15 cellular contexts compared by ENCODE assay signal in the genomic region with DNA sequence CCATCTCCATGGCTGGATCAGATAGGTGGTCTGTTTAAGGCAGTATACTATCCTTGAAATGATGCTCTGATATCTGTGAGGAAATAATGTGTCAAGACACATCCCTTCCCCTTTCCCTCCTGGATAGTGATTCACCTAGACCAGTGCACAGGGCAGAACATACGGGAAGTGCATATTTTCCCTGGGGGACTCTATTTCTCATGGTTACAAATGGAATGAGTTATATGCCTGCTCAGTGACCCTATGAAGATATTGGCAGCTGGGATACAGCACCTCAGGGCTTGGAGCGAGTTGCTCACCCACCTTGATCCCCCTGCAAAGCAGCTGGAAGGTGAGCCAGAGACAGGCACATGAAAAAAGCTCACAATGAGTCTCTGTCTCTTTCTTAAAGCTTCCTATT.
DNase-seq lines count a peak whose midpoint lies in the region; ATAC-seq and TF ChIP-seq lines count a peak whose summit lies in the region.
"Had no signal": no experiment of that assay in that cellular context is flagged by ENCODE, and none has a peak within 500 bp of the region (broad histone marks: within the 10 kb centered on the region; RNA-seq: fewer than 3 reads in every experiment).

No MANE protein-coding gene starts in this region.

- H3K4me2 ChIP-seq in PC-3 (ENCODE audit: low read length): peak overlapping the region; percentile 58
- peak overlapping the region; percentile 4 for H3K4me2 ChIP-seq in osteoblast (ENCODE audit: insufficient read depth, low read length)

- H3K36me3 ChIP-seq in PC-3 (ENCODE audit: low read depth, low read length) (no peaks in the 10 kb centered on the region), osteoblast (ENCODE audit: insufficient read depth, low read length) (no peaks in the 10 kb centered on the region)
- H3K36me3 ChIP-seq: left ventricle myocardium inferior had no signal

- intact Hi-C loops in PC-3 (cut with micrococcal nuclease): loop anchor here (5.0 to 10.0 kb wide), 6 partner anchors 83 to 1050 kb away; no protein-coding TSS in a partner anchor

- peak overlapping the region; percentile 94 for H3K27ac ChIP-seq in PC-3 (ENCODE audit: low read length)
- H3K27ac ChIP-seq in osteoblast (ENCODE audit: low read depth, low read length): no peak overlapping the region
- H3K27ac ChIP-seq: left ventricle myocardium inferior had no signal

- TF ChIP-seq CTCF in PC-3 (conservative IDR thresholded peaks at IDR 0.05; ENCODE audit: low read depth, low read length) (no peak), epithelial cell of esophagus (IDR thresholded peaks at IDR 0.05; ENCODE audit: insufficient read depth, low read depth, low read length, missing control alignments) (no peak), osteoblast (IDR thresholded peaks at IDR 0.05; ENCODE audit: extremely low read depth, low read depth, low read length) (no peak), GM10266 (IDR thresholded peaks at IDR 0.05; ENCODE audit: control insufficient read depth, insufficient read depth, low read depth, missing control alignments) (no peak)

- peaks cover 44% of the 10 kb centered on the region for H3K4me1 ChIP-seq in PC-3 (ENCODE audit: insufficient read depth, low read length)
- peaks cover 17% of the 10 kb centered on the region for H3K4me1 ChIP-seq in osteoblast (ENCODE audit: insufficient read depth, low read length)

- no peak overlapping the region for H2AFZ ChIP-seq in PC-3 (ENCODE audit: low read length)
- H2AFZ ChIP-seq in osteoblast (ENCODE audit: low read length): peak overlapping the region; percentile 20

- H3K27me3 ChIP-seq in PC-3 (ENCODE audit: low read length) (no peaks in the 10 kb centered on the region), osteoblast (ENCODE audit: insufficient read depth, low read length) (no peaks in the 10 kb centered on the region)

- H3K9me2 ChIP-seq in PC-3 (replicated peaks; ENCODE audit: low read length): no peaks in the 10 kb centered on the region

- H3K79me2 ChIP-seq in PC-3 (ENCODE audit: low read length) (no peaks in the 10 kb centered on the region), osteoblast (ENCODE audit: insufficient read depth, low read length) (no peaks in the 10 kb centered on the region)

- peak; percentile 4 for DNase-seq in EL
- DNase-seq in PC-3: peak; percentile 91
- DNase-seq in epithelial cell of esophagus (ENCODE audit: low read depth): peak; percentile 95
- DNase-seq in osteoblast (ENCODE audit: insufficient read length, low spot score, missing footprints): peak; percentile 81
- no peak for DNase-seq in GM10266 (ENCODE audit: extremely low spot score)
- DNase-seq in NCI-H2196 (lab: John Stamatoyannopoulos, UW; ENCODE audit: unreplicated experiment): no peak
- DNase-seq: activated CD4-positive, alpha-beta T cell treated with anti-CD3 and anti-CD28 coated beads for 48 hours; activated CD8-positive, alpha-beta memory T cell treated with anti-CD3 and anti-CD28 coated beads, Interleukin-2, amount 50 U/mL, for 4 hours; activated effector memory CD4-positive, alpha-beta T cell treated with anti-CD3 and anti-CD28 coated beads, Interleukin-2, amount 50 U/mL, for 16 hours; CD4-positive, alpha-beta T cell; GOT3; left ventricle myocardium inferior; NCI-H1417 had no signal

- POLR2A ChIA-PET in PC-3 (lab: Charles Lee; ENCODE audit: unreplicated experiment): interaction anchor here (0.6 kb wide), 1 partner anchor 1421 kb away, joined by 7 read pairs; no protein-coding TSS in a partner anchor

- CTCF ChIA-PET in PC-3 (lab: Charles Lee): no interaction called here

- peak overlapping the region; percentile 65 for H3K9ac ChIP-seq in PC-3 (ENCODE audit: low read length)

- H4K20me1 ChIP-seq in PC-3 (ENCODE audit: low read length): no peaks in the 10 kb centered on the region
- no peaks in the 10 kb centered on the region for H4K20me1 ChIP-seq in osteoblast (ENCODE audit: insufficient read depth, low read length)

- H3K4me3 ChIP-seq in PC-3 (ENCODE audit: low read length) (no peak overlapping the region), epithelial cell of esophagus (ENCODE audit: low read length) (no peak overlapping the region), osteoblast (ENCODE audit: insufficient read depth, low read length) (no peak overlapping the region)
- H3K4me3 ChIP-seq: left ventricle myocardium inferior had no signal

- no peaks in the 10 kb centered on the region for H3K9me3 ChIP-seq in PC-3 (ENCODE audit: low read length)
- no peaks in the 10 kb centered on the region for H3K9me3 ChIP-seq in osteoblast (ENCODE audit: low read depth, low read length)

- ATAC-seq in PC-3 (peak; percentile 56), GM18517 (IDR thresholded peaks at IDR 0.05; ENCODE audit: unreplicated experiment) (no peak)
- ATAC-seq: stimulated activated effector memory CD8-positive, alpha-beta T cell treated with anti-CD3 and anti-CD28 coated beads, Interleukin-12 subunit alpha, Interleukin-12 subunit beta, amount 100 ng/mL, for 72 hours had no signal

- H3F3A ChIP-seq in PC-3 (ENCODE audit: low read length, unreplicated experiment): no peaks in the 10 kb centered on the region

- no TSS peak for BruUV-seq in PC-3 (replicated peaks; lab: Mats Ljungman, UMichigan)

Comparison
In these comparisons a context has a peak if more than half of its experiments do, and no peak if none do; other contexts are left out.
1. DNase-seq: peak in EL (single experiment), PC-3 (single experiment), epithelial cell of esophagus (single experiment) and osteoblast (single experiment); none in GM10266 (single experiment) and NCI-H2196 (single experiment).